Comparison of ENCODE assay signal across 1 cellular context in the genomic region with DNA sequence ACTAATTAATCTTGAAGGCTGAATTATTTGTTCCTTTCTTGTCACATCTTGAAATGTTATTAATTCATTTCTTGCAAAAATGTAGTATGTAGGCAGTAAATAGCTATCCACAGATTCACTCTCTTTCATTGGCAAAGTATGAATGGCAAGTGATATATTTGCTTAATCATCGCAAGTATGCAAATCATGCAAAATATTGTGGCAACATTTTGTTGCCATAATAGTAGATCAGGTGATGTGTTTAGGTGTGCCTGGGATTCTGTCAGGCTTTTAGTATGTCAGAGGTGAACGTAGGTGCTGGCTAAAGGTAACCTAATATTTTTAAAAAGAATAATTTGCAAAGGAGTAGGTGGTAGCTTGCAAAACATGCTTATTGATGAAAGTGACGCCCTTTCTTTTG.
TF ChIP-seq lines count a peak whose summit lies in the region.

No MANE protein-coding gene starts in this region.

TF ChIP-seq in WTC11, 78 proteins besides CTCF, POLR2A, EP300 and RAD21 (continued from another document):
- TF ChIP-seq, protein P1, sequence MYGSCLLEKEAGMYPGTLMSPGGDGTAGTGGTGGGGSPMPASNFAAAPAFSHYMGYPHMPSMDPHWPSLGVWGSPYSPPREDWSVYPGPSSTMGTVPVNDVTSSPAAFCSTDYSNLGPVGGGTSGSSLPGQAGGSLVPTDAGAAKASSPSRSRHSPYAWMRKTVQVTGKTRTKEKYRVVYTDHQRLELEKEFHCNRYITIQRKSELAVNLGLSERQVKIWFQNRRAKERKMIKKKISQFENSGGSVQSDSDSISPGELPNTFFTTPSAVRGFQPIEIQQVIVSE (CRISPR knock-in tag; IDR thresholded peaks at IDR 0.05; ENCODE audit: borderline replicate concordance) = no peak
- TF ChIP-seq CBFB (CRISPR knock-in tag; IDR thresholded peaks at IDR 0.05; ENCODE audit: low read depth) = no peak
- TF ChIP-seq ELF4 (CRISPR knock-in tag; IDR thresholded peaks at IDR 0.05; ENCODE audit: low read depth) = no peak
- TF ChIP-seq, protein P2, sequence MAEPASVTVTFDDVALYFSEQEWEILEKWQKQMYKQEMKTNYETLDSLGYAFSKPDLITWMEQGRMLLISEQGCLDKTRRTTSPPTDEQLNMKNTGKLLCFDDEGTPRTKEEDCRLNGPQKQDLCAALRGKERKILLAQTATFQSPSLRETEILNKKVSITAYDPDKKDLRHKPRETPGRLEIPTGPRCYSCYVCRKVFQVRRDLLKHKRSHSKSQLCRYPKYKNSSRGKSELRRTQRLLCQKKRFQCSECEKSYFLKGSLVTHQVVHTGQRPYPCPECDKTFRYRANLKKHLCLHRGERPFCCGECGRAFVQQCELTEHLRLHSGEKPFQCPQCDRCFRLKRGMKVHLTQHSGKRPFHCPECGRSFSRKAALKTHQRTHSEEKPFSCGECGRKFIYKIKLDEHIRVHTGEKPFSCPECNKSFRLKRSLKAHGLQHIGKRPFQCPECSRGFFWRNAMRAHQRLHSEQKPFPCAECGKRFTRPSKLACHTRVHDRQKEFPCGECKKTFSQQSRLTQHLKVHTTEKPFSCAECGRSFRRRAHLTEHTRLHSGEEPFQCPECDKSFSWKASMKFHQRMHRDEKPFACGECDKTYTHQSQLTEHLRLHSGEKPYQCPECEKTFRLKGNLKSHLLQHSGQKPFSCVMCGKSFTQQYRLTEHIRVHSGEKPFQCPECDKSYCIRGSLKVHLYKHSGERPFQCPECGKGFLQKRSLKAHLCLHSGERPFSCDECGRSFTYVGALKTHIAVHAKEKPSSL (CRISPR knock-in tag; conservative IDR thresholded peaks at IDR 0.05) = no peak
- TF ChIP-seq NFYB (CRISPR knock-in tag; conservative IDR thresholded peaks at IDR 0.05; ENCODE audit: low read depth) = no peak
- no peak for TF ChIP-seq RORB (CRISPR knock-in tag; IDR thresholded peaks at IDR 0.05)
- TF ChIP-seq KAT7 (CRISPR knock-in tag; IDR thresholded peaks at IDR 0.05; ENCODE audit: borderline replicate concordance) = no peak
- no peak for TF ChIP-seq CREM (CRISPR knock-in tag; IDR thresholded peaks at IDR 0.05)
- TF ChIP-seq NFATC4 (CRISPR knock-in tag; IDR thresholded peaks at IDR 0.05) = no peak
- TF ChIP-seq, protein P3, sequence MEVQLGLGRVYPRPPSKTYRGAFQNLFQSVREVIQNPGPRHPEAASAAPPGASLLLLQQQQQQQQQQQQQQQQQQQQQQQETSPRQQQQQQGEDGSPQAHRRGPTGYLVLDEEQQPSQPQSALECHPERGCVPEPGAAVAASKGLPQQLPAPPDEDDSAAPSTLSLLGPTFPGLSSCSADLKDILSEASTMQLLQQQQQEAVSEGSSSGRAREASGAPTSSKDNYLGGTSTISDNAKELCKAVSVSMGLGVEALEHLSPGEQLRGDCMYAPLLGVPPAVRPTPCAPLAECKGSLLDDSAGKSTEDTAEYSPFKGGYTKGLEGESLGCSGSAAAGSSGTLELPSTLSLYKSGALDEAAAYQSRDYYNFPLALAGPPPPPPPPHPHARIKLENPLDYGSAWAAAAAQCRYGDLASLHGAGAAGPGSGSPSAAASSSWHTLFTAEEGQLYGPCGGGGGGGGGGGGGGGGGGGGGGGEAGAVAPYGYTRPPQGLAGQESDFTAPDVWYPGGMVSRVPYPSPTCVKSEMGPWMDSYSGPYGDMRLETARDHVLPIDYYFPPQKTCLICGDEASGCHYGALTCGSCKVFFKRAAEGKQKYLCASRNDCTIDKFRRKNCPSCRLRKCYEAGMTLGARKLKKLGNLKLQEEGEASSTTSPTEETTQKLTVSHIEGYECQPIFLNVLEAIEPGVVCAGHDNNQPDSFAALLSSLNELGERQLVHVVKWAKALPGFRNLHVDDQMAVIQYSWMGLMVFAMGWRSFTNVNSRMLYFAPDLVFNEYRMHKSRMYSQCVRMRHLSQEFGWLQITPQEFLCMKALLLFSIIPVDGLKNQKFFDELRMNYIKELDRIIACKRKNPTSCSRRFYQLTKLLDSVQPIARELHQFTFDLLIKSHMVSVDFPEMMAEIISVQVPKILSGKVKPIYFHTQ (CRISPR knock-in tag; IDR thresholded peaks at IDR 0.05) = no peak
- TF ChIP-seq, protein P4, sequence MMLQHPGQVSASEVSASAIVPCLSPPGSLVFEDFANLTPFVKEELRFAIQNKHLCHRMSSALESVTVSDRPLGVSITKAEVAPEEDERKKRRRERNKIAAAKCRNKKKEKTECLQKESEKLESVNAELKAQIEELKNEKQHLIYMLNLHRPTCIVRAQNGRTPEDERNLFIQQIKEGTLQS (CRISPR knock-in tag; conservative IDR thresholded peaks at IDR 0.05) = no peak
TF ChIP-seq in WTC11: peak in this region for 0.
